In genomic region chr7:25125137-25125946, GRCh38 we compare ENCODE assay signal across 1 cellular context.
A peak's percentile ranks its signal among the peaks of the same experiment; 100 is the strongest.
TF ChIP-seq lines count a peak whose summit lies in the region.

CYCS (minus strand) TSS chr7:25125260; CDS start chr7:25124119, 1,141 bp downstream.

TF ChIP-seq in HepG2, 621 proteins besides CTCF, POLR2A, EP300 and RAD21 (continued from another document and continues in another):
- TF ChIP-seq THRA (CRISPR knock-in tag; IDR thresholded peaks at IDR 0.05; ENCODE audit: borderline replicate concordance): peak; percentile 83; the same call in 1 of the 2 replicates
- TF ChIP-seq NFYB (CRISPR knock-in tag; IDR thresholded peaks at IDR 0.05): peak; percentile 98
- TF ChIP-seq POLR2AphosphoS5 (IDR thresholded peaks at IDR 0.05; ENCODE audit: low read depth, low read length): peak; percentile 99
- peak; percentile 100 for TF ChIP-seq SPEN (CRISPR knock-in tag; IDR thresholded peaks at IDR 0.05; ENCODE audit: low read depth)
- peak; percentile 59 for TF ChIP-seq ZNF407 (CRISPR knock-in tag; IDR thresholded peaks at IDR 0.05; ENCODE audit: not compliant biosample characterization)
- TF ChIP-seq HNRNPUL1 (IDR thresholded peaks at IDR 0.05; ENCODE audit: low read depth, low read length): no peak
- TF ChIP-seq ARNTL (CRISPR knock-in tag; IDR thresholded peaks at IDR 0.05): peak; percentile 85
- TF ChIP-seq RORA (CRISPR knock-in tag; IDR thresholded peaks at IDR 0.05): no peak
- TF ChIP-seq ZNF280D (CRISPR knock-in tag; IDR thresholded peaks at IDR 0.05): peak; percentile 96
- peak; percentile 87 for TF ChIP-seq SRSF1 (optimal IDR thresholded peaks at IDR 0.05; ENCODE audit: low read depth, low read length)
- 0 out of 2 replicates have a peak, but pooled peaks have one; percentile 73 for TF ChIP-seq MYNN (CRISPR knock-in tag; IDR thresholded peaks at IDR 0.05; ENCODE audit: low read depth)
- peak; percentile 75; the same call in 1 of the 2 replicates for TF ChIP-seq NFKBIZ (CRISPR knock-in tag; IDR thresholded peaks at IDR 0.05)
- peak; percentile 41 for TF ChIP-seq ZNF431 (CRISPR knock-in tag; IDR thresholded peaks at IDR 0.05; ENCODE audit: borderline replicate concordance, low read depth)
- TF ChIP-seq ZNF274 (CRISPR knock-in tag; IDR thresholded peaks at IDR 0.05): peak; percentile 70; the same call in 1 of the 2 replicates
- TF ChIP-seq ZSCAN21 (CRISPR knock-in tag; IDR thresholded peaks at IDR 0.05; ENCODE audit: borderline replicate concordance): peak; percentile 88
- TF ChIP-seq REST (IDR thresholded peaks at IDR 0.05; ENCODE audit: borderline replicate concordance in 1 of 2, low read depth in 1 of 2, low read length in 2 of 2): peak in 1 of 2 experiments; percentile 66; a peak in 1 of 4 replicates
- peak; percentile 83 for TF ChIP-seq MYPOP (CRISPR knock-in tag; IDR thresholded peaks at IDR 0.05)
- no peak for TF ChIP-seq ZNF737 (CRISPR knock-in tag; IDR thresholded peaks at IDR 0.05; ENCODE audit: borderline replicate concordance)
- TF ChIP-seq FOSL2 (CRISPR knock-in tag; IDR thresholded peaks at IDR 0.05): peak; percentile 82
- TF ChIP-seq POGZ (CRISPR knock-in tag; IDR thresholded peaks at IDR 0.05): peak; percentile 100
- TF ChIP-seq RNF2 (conservative IDR thresholded peaks at IDR 0.05; ENCODE audit: low read depth): peak; percentile 91
- peak; percentile 78 for TF ChIP-seq XRCC5 (optimal IDR thresholded peaks at IDR 0.05; ENCODE audit: low read length)
- TF ChIP-seq HNRNPLL (IDR thresholded peaks at IDR 0.05; ENCODE audit: low read depth, low read length, poor library complexity, severe bottlenecking): peak; percentile 83
- peak; percentile 99 for TF ChIP-seq ZZZ3 (CRISPR knock-in tag; IDR thresholded peaks at IDR 0.05; ENCODE audit: borderline replicate concordance)
- TF ChIP-seq ZBTB44 (CRISPR knock-in tag; IDR thresholded peaks at IDR 0.05): no peak
- TF ChIP-seq ZNF83 (CRISPR knock-in tag; IDR thresholded peaks at IDR 0.05; ENCODE audit: borderline replicate concordance): no peak; the same call in 1 of the 2 replicates
- peak; percentile 100 for TF ChIP-seq HOXA3 (CRISPR knock-in tag; IDR thresholded peaks at IDR 0.05)
- TF ChIP-seq RARG (CRISPR knock-in tag; IDR thresholded peaks at IDR 0.05; ENCODE audit: low read depth): peak; percentile 97; the same call in 1 of the 2 replicates
- TF ChIP-seq ELF1 (CRISPR knock-in tag; IDR thresholded peaks at IDR 0.05): peak; percentile 81
- peak; percentile 6; the same call in 1 of the 2 replicates for TF ChIP-seq ZNF841 (CRISPR knock-in tag; IDR thresholded peaks at IDR 0.05; ENCODE audit: borderline replicate concordance)
- peak; percentile 99 for TF ChIP-seq REPIN1 (CRISPR knock-in tag; IDR thresholded peaks at IDR 0.05; ENCODE audit: borderline replicate concordance, low read depth)
- peak; percentile 98 for TF ChIP-seq YEATS4 (CRISPR knock-in tag; IDR thresholded peaks at IDR 0.05; ENCODE audit: borderline replicate concordance)
- TF ChIP-seq AGO2 (optimal IDR thresholded peaks at IDR 0.05; ENCODE audit: low read depth, low read length): peak; percentile 50
- TF ChIP-seq DMAP1 (CRISPR knock-in tag; IDR thresholded peaks at IDR 0.05): peak; percentile 98
- no peak for TF ChIP-seq NONO (IDR thresholded peaks at IDR 0.05)
- peak; percentile 100 for TF ChIP-seq NONO (CRISPR knock-in tag; conservative IDR thresholded peaks at IDR 0.05)
- peak; percentile 61; the same call in 1 of the 2 replicates for TF ChIP-seq MAZ (IDR thresholded peaks at IDR 0.05; ENCODE audit: borderline replicate concordance, low read depth, low read length)
- peak; percentile 90 for TF ChIP-seq MAZ (CRISPR knock-in tag; IDR thresholded peaks at IDR 0.05; ENCODE audit: low read depth)
- TF ChIP-seq ZNF674 (CRISPR knock-in tag; IDR thresholded peaks at IDR 0.05; ENCODE audit: low read depth): 0 out of 2 replicates have a peak, but pooled peaks have one; percentile 57
- no peak for TF ChIP-seq NKX3-1 (CRISPR knock-in tag; IDR thresholded peaks at IDR 0.05)
- TF ChIP-seq ZNF781 (CRISPR knock-in tag; IDR thresholded peaks at IDR 0.05; ENCODE audit: borderline replicate concordance, not compliant biosample characterization): peak; percentile 79
- TF ChIP-seq ZNF564 (CRISPR knock-in tag; IDR thresholded peaks at IDR 0.05): peak; percentile 93
- peak; percentile 87; the same call in 1 of the 2 replicates for TF ChIP-seq CREBL2 (CRISPR knock-in tag; IDR thresholded peaks at IDR 0.05; ENCODE audit: borderline replicate concordance)
- TF ChIP-seq CHCHD3 (CRISPR knock-in tag; IDR thresholded peaks at IDR 0.05): no peak
- TF ChIP-seq ZFX (CRISPR knock-in tag; IDR thresholded peaks at IDR 0.05; ENCODE audit: low read depth): peak; percentile 95
- peak; percentile 66; the same call in 1 of the 2 replicates for TF ChIP-seq ISL2 (CRISPR knock-in tag; IDR thresholded peaks at IDR 0.05)
